Comparison of ENCODE assay signal across 8 cellular contexts in the genomic region with DNA sequence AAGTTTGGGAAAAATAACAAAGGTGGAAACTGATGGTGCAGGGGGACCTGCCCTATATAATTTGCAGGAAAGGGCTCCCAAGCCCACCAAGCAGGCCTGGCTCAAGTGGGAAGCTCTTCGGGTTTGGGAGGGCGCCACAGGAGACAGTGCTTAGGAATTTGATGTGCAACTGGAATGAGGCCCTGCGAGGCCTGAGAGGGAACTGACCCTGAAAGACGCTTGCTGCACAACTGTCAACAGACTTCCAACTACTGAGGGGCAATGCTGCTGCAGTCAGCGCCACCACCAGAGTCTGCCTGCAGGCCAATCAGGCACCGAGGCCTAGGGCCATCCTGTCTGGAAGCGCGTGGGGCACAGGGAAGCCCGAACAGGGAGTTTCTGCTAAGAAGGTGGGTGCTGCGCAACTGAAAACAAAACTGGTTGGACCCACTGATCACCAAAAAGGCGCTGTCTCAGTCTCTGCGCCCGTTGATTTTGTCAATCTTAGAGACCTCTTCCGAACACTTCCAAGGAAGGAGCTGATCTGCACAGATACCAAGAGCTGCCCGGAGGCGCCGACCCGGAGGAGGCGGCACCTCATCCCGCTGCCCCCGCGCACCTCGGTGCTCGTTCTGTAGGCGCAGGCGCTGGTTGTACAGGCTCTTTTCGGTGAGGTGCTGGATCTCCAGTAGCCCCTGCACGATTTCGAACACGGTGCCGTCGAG. TPM values are rescaled to one million over a fixed set of nuclear protein-coding genes. Genes with fewer than 3 reads are reported as not detected.
A peak's percentile ranks its signal among the peaks of the same experiment; 100 is the strongest.
DNase-seq lines count a peak whose midpoint lies in the region; ATAC-seq and TF ChIP-seq lines count a peak whose summit lies in the region.

No MANE protein-coding gene starts in this region.

- H3K79me2 ChIP-seq in ACC112 (ENCODE audit: control insufficient read depth, insufficient read depth, low read length, unreplicated experiment): peaks cover 19% of the 10 kb centered on the region

- H3K27ac ChIP-seq in ACC112 (ENCODE audit: low read depth, low read length) (no peak overlapping the region), right cardiac atrium (ENCODE audit: low read length) (no peak overlapping the region), rectal smooth muscle tissue (ENCODE audit: low read depth, low read length) (peak overlapping the region; percentile 58)

- H3K9ac ChIP-seq in rectal smooth muscle tissue (ENCODE audit: low read length): peak overlapping the region; percentile 49

- H3K4me1 ChIP-seq in ACC112 (ENCODE audit: control insufficient read depth, insufficient read depth, low read length, unreplicated experiment) (peaks cover 14% of the 10 kb centered on the region), right cardiac atrium (ENCODE audit: control insufficient read depth, insufficient read depth, low read length) (no peaks in the 10 kb centered on the region), rectal smooth muscle tissue (ENCODE audit: control insufficient read depth, insufficient read depth, low read length) (peaks cover 10% of the 10 kb centered on the region)

- no peaks in the 10 kb centered on the region for H3K9me3 ChIP-seq in right cardiac atrium (ENCODE audit: control insufficient read depth, low read length)

- no peaks in the 10 kb centered on the region for H3K27me3 Mint-ChIP-seq in activated naive CD8-positive, alpha-beta T cell

- intact Hi-C loops in right cardiac atrium (cut with DNase I): no loop called here

- peak overlapping the region; percentile 84 for H3K27ac Mint-ChIP-seq in activated naive CD8-positive, alpha-beta T cell

- peak overlapping the region; percentile 87 for H3K4me3 ChIP-seq in ACC112 (ENCODE audit: low read depth, low read length)
- peak overlapping the region; percentile 76 for H3K4me3 ChIP-seq in right cardiac atrium (ENCODE audit: low read length)
- peak overlapping the region; percentile 89 for H3K4me3 ChIP-seq in rectal smooth muscle tissue (ENCODE audit: low read length)

- WGBS in right cardiac atrium: 3% methylated on average over 32 of the region's 32 CpGs

- H3K36me3 Mint-ChIP-seq in activated naive CD8-positive, alpha-beta T cell: no peaks in the 10 kb centered on the region

- H3K36me3 ChIP-seq in ACC112 (ENCODE audit: insufficient read depth, low read length) (no peaks in the 10 kb centered on the region), rectal smooth muscle tissue (ENCODE audit: control insufficient read depth, insufficient read depth, low read length) (no peaks in the 10 kb centered on the region)

- H3K27me3 ChIP-seq in ACC112 (ENCODE audit: insufficient read depth, low read length): no peaks in the 10 kb centered on the region
- H3K27me3 ChIP-seq in right cardiac atrium (ENCODE audit: control insufficient read depth, insufficient read depth): no peaks in the 10 kb centered on the region
- H3K27me3 ChIP-seq in rectal smooth muscle tissue (ENCODE audit: control insufficient read depth, insufficient read depth, low read length): no peaks in the 10 kb centered on the region

- ATAC-seq in GM18505 (IDR thresholded peaks at IDR 0.05; ENCODE audit: unreplicated experiment): peak; percentile 17
- ATAC-seq in right cardiac atrium: no peak
- no peak for ATAC-seq in HG03520 (IDR thresholded peaks at IDR 0.05; ENCODE audit: unreplicated experiment)

- H3K4me3 Mint-ChIP-seq in activated naive CD8-positive, alpha-beta T cell: peak overlapping the region; percentile 92

- H2AFZ ChIP-seq in ACC112 (ENCODE audit: low read length, unreplicated experiment): peak overlapping the region; percentile 50

- peaks cover 56% of the 10 kb centered on the region for H3K4me1 Mint-ChIP-seq in activated naive CD8-positive, alpha-beta T cell (ENCODE audit: low read depth)

- no peaks in the 10 kb centered on the region for H3K9me3 Mint-ChIP-seq in activated naive CD8-positive, alpha-beta T cell (ENCODE audit: low read depth)

- TF ChIP-seq POLR2A in GM18505 (IDR thresholded peaks at IDR 0.05; ENCODE audit: borderline replicate concordance, extremely low read depth, insufficient read depth, insufficient read length): no peak

- peak; percentile 47 for DNase-seq in HT-29 (ENCODE audit: low spot score)
- DNase-seq in right cardiac atrium: peak in 1 of 3 donors; percentile 68
- no peak for DNase-seq in NCI-H1436 (lab: John Stamatoyannopoulos, UW)

RNA-seq across cellular contexts. Expression of a gene that starts 0.7 kb away (rescaled TPM):
- total RNA-seq in HT-29 (2014; rRNA removed; shearing (Covaris generic)): 132 and 163 TPM in 2 replicates
- total RNA-seq in right cardiac atrium: 10 to 100 TPM; 40.0 to 58.3 (median 49.2) TPM
- 88.9 TPM for polyA plus RNA-seq in right cardiac atrium

RNA-seq across cellular contexts. Expression of a gene that starts 51.1 kb away (rescaled TPM):
- 41.7 and 45.7 TPM in 2 replicates for total RNA-seq in HT-29 (2014; rRNA removed; shearing (Covaris generic))
- 1 to 10 TPM in 3 of 4 donors, under 1 TPM in 1; 0.56 to 1.9 (median 1.2) TPM for total RNA-seq in right cardiac atrium
- 1.1 TPM for polyA plus RNA-seq in right cardiac atrium

Comparison
In these comparisons a context has a peak if more than half of its experiments do, and no peak if none do; other contexts are left out.
1. RNA of a gene that starts 51.1 kb away (total RNA-seq): 41.7 to 45.7 TPM in HT-29; 0.56 to 1.9 TPM in right cardiac atrium; every median in the first group is over 10 times any median in the second.
2. Peak in every context shown above with its lines, with median percentiles within 50 percentile points of each other: H3K4me3 ChIP-seq.